Comparison of ENCODE assay signal across 8 cellular contexts in genomic region chr12:14111230-14111865, GRCh38.
DNase-seq lines count a peak whose midpoint lies in the region; ATAC-seq and TF ChIP-seq lines count a peak whose summit lies in the region.

No MANE protein-coding gene starts in this region.

- peak; percentile 87 for TF ChIP-seq CTCF in GM12872 (IDR thresholded peaks at IDR 0.05; ENCODE audit: insufficient read depth, low read depth, low read length)
- no peak for TF ChIP-seq CTCF in activated CD8-positive, alpha-beta T cell treated with anti-CD3 and anti-CD28 coated beads for 36 hours (IDR thresholded peaks at IDR 0.05)

- intact Hi-C loops in activated CD8-positive, alpha-beta T cell treated with anti-CD3 and anti-CD28 coated beads for 36 hours (cut with micrococcal nuclease): no loop called here

- H3K27ac Mint-ChIP-seq in activated CD8-positive, alpha-beta T cell treated with anti-CD3 and anti-CD28 coated beads for 36 hours: no peak overlapping the region

- POLR2A ChIA-PET in activated CD8-positive, alpha-beta T cell treated with anti-CD3 and anti-CD28 coated beads for 36 hours (lab: Charles Lee): no interaction called here

- H3K36me3 Mint-ChIP-seq in activated CD8-positive, alpha-beta T cell treated with anti-CD3 and anti-CD28 coated beads for 36 hours (ENCODE audit: low read depth): no peaks in the 10 kb centered on the region

- CTCF ChIA-PET in activated CD8-positive, alpha-beta T cell treated with anti-CD3 and anti-CD28 coated beads for 36 hours (lab: Charles Lee): no interaction called here

- peak; percentile 8 for DNase-seq in activated CD8-positive, alpha-beta T cell treated with anti-CD3 and anti-CD28 coated beads for 36 hours
- DNase-seq in DMS79 (lab: John Stamatoyannopoulos, UW): no peak
- no peak for DNase-seq in AG20443 (ENCODE audit: low spot score)
- no peak for DNase-seq in central memory CD4-positive, alpha-beta T cell
- no peak for DNase-seq in ecto neural progenitor cell (ENCODE audit: low spot score)

- H3K4me3 Mint-ChIP-seq in activated CD8-positive, alpha-beta T cell treated with anti-CD3 and anti-CD28 coated beads for 36 hours: no peak overlapping the region

- ATAC-seq in GM19463 (IDR thresholded peaks at IDR 0.05; ENCODE audit: unreplicated experiment): peak; percentile 97
- ATAC-seq in HG03354 (IDR thresholded peaks at IDR 0.05; ENCODE audit: poor library complexity, severe bottlenecking, unreplicated experiment): peak; percentile 99
- peak; percentile 60 for ATAC-seq in activated CD8-positive, alpha-beta T cell treated with anti-CD3 and anti-CD28 coated beads for 36 hours

- H3K9me3 Mint-ChIP-seq in activated CD8-positive, alpha-beta T cell treated with anti-CD3 and anti-CD28 coated beads for 36 hours: no peaks in the 10 kb centered on the region

- H3K27me3 Mint-ChIP-seq in activated CD8-positive, alpha-beta T cell treated with anti-CD3 and anti-CD28 coated beads for 36 hours: peaks cover 22% of the 10 kb centered on the region

- peaks cover 3% of the 10 kb centered on the region for H3K4me1 Mint-ChIP-seq in activated CD8-positive, alpha-beta T cell treated with anti-CD3 and anti-CD28 coated beads for 36 hours (ENCODE audit: low read depth)
